ENCODE assay signal across 21 cellular contexts in the genomic region with DNA sequence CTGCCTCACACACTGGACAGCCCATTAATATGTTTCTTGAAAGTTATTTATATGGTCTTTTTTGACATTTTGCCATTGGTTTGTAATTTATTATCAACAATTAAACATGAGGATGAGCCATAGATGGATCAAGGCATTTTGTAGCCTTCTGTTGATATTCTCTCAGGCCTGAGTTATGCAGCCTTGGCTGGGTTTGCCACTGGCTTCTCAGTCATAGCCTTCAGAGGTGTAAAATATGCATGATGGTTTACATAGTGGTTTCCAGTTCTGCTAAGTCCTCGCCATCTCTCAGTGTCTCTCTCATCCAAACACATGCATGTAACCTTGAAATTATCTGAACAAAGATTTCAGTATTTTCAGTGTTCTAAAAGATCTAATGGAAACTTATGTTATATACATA.
"Had no signal": no experiment of that assay in that cellular context is flagged by ENCODE, and none has a peak within 500 bp of the region (broad histone marks: within the 10 kb centered on the region; RNA-seq: fewer than 3 reads in every experiment).

No MANE protein-coding gene starts in this region.

- H3K4me3 Mint-ChIP-seq: activated B cell treated with CpG ODN at 0.5 μM for 24 hours; activated CD4-positive, alpha-beta memory T cell treated with anti-CD3 and anti-CD28 coated beads for 36 hours; activated CD4-positive, alpha-beta T cell treated with anti-CD3 and anti-CD28 coated beads, Interleukin-2, amount 10 ng/mL, durations not matched to agents 7 days and 5 days; activated naive CD8-positive, alpha-beta T cell treated with anti-CD3 and anti-CD28 coated beads, Interleukin-2, amount 50 U/mL, for 24 hours; activated T-cell treated with anti-CD3 and anti-CD28 coated beads, Interleukin-2, amount 50 U/mL, for 4 hours had no signal

- DNase-seq: activated B cell treated with CpG ODN at 0.5 μM for 24 hours; activated CD4-positive, alpha-beta memory T cell treated with anti-CD3 and anti-CD28 coated beads for 36 hours; activated CD4-positive, alpha-beta T cell treated with anti-CD3 and anti-CD28 coated beads, Interleukin-2, amount 10 ng/mL, durations not matched to agents 7 days and 5 days; activated CD8-positive, alpha-beta memory T cell treated with anti-CD3 and anti-CD28 coated beads for 24 hours; activated effector memory CD4-positive, alpha-beta T cell treated with anti-CD3 and anti-CD28 coated beads, Interleukin-2, amount 50 U/mL, for 16 hours; activated naive CD4-positive, alpha-beta T cell treated with Interleukin-2 at 50 U/mL for 16 hours; activated naive CD8-positive, alpha-beta T cell treated with anti-CD3 and anti-CD28 coated beads, Interleukin-2, amount 50 U/mL, for 24 hours; activated T-cell treated with anti-CD3 and anti-CD28 coated beads, Interleukin-2, amount 50 U/mL, for 4 hours; amygdala; central memory CD4-positive, alpha-beta T cell; MV-4-11; NCI-H1092 treated with DMSO at 0.1 percent for 48 hours; NCI-H1417 treated with DMSO at 0.1 percent for 48 hours; NCI-H1694; NCI-H2029 treated with DMSO at 0.1 percent for 48 hours; NCI-H524; SIG-M5; T-helper 2 cell; T1000 had no signal

- H3K9me3 Mint-ChIP-seq: activated B cell treated with CpG ODN at 0.5 μM for 24 hours; activated naive CD4-positive, alpha-beta T cell treated with anti-CD3 and anti-CD28 coated beads, Interleukin-2, amount 50 U/mL, for 72 hours; activated naive CD8-positive, alpha-beta T cell treated with anti-CD3 and anti-CD28 coated beads, Interleukin-2, amount 50 U/mL, for 24 hours had no signal

- H3K27ac ChIP-seq: KMS-11 had no signal

- H3K27ac Mint-ChIP-seq: activated B cell treated with CpG ODN at 0.5 μM for 24 hours; activated CD4-positive, alpha-beta memory T cell treated with anti-CD3 and anti-CD28 coated beads for 36 hours; activated CD4-positive, alpha-beta T cell treated with anti-CD3 and anti-CD28 coated beads, Interleukin-2, amount 10 ng/mL, durations not matched to agents 7 days and 5 days; activated naive CD4-positive, alpha-beta T cell treated with anti-CD3 and anti-CD28 coated beads, Interleukin-2, amount 50 U/mL, for 72 hours; activated naive CD8-positive, alpha-beta T cell treated with anti-CD3 and anti-CD28 coated beads, Interleukin-2, amount 50 U/mL, for 24 hours had no signal

- H3K36me3 Mint-ChIP-seq: activated CD4-positive, alpha-beta memory T cell treated with anti-CD3 and anti-CD28 coated beads for 36 hours; activated naive CD4-positive, alpha-beta T cell treated with anti-CD3 and anti-CD28 coated beads, Interleukin-2, amount 50 U/mL, for 72 hours had no signal

- H3K4me1 Mint-ChIP-seq: activated B cell treated with CpG ODN at 0.5 μM for 24 hours; activated CD4-positive, alpha-beta T cell treated with anti-CD3 and anti-CD28 coated beads, Interleukin-2, amount 10 ng/mL, durations not matched to agents 7 days and 5 days; activated naive CD8-positive, alpha-beta T cell treated with anti-CD3 and anti-CD28 coated beads, Interleukin-2, amount 50 U/mL, for 24 hours had no signal

- H3K27me3 Mint-ChIP-seq: activated B cell treated with CpG ODN at 0.5 μM for 24 hours; activated CD4-positive, alpha-beta memory T cell treated with anti-CD3 and anti-CD28 coated beads for 36 hours; activated CD4-positive, alpha-beta T cell treated with anti-CD3 and anti-CD28 coated beads, Interleukin-2, amount 10 ng/mL, durations not matched to agents 7 days and 5 days; activated naive CD8-positive, alpha-beta T cell treated with anti-CD3 and anti-CD28 coated beads, Interleukin-2, amount 50 U/mL, for 24 hours had no signal

- ATAC-seq: activated naive CD4-positive, alpha-beta T cell treated with anti-CD3 and anti-CD28 coated beads, Interleukin-2, amount 50 U/mL, for 72 hours; activated naive CD8-positive, alpha-beta T cell treated with anti-CD3 and anti-CD28 coated beads, Interleukin-2, amount 50 U/mL, for 24 hours; activated T-cell treated with anti-CD3 and anti-CD28 coated beads, Interleukin-2, amount 50 U/mL, for 4 hours had no signal
